Comparison of ENCODE assay signal across 29 cellular contexts in the genomic region with DNA sequence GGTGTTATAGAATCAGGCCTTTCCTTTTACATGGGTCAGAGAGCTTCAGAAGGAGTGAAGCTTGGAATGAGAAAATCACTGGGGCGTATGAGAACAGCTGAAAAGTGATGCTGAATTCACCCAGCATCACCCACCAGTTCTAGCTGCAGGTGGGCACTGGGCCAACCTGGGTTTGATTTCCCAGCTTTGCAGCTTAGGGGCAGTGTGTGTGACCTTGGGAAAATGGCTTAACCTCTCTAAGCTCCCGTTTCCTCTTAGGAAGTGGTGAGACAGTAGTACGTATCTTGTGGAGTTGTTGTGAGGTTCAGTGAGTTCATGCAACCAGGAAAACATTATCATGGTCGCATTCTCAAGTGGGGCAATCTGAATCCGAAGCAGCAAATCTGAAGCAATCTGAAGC. TPM values are rescaled to one million over a fixed set of nuclear protein-coding genes. Genes with fewer than 3 reads are reported as not detected.
"Had no signal": no experiment of that assay in that cellular context is flagged by ENCODE, and none has a peak within 500 bp of the region (broad histone marks: within the 10 kb centered on the region; RNA-seq: fewer than 3 reads in every experiment).

No MANE protein-coding gene starts in this region.

- H3K4me3 Mint-ChIP-seq: memory B cell; naive thymus-derived CD4-positive, alpha-beta T cell; T-helper 1 cell treated with Interleukin-12 subunit alpha and Interleukin-12 subunit beta and Interleukin-4 antibody, amounts not matched to agents 30 μg/mL and 1 μg/mL, for 36 hours had no signal

- H3K27ac Mint-ChIP-seq: memory B cell; T-helper 1 cell treated with Interleukin-12 subunit alpha and Interleukin-12 subunit beta and Interleukin-4 antibody, amounts not matched to agents 30 μg/mL and 1 μg/mL, for 36 hours had no signal

- H3K27me3 Mint-ChIP-seq: memory B cell; naive thymus-derived CD4-positive, alpha-beta T cell had no signal

- H3K27ac ChIP-seq: brain microvascular endothelial cell, esophagus muscularis mucosa, pancreas, prostate gland, right atrium auricular region, suprapubic skin, tibial artery, WERI-Rb-1 had no signal

- H3K9me3 Mint-ChIP-seq: memory B cell; naive thymus-derived CD4-positive, alpha-beta T cell; T-helper 1 cell treated with Interleukin-12 subunit alpha and Interleukin-12 subunit beta and Interleukin-4 antibody, amounts not matched to agents 30 μg/mL and 1 μg/mL, for 36 hours had no signal

- H3K4me1 ChIP-seq: pancreas, prostate gland had no signal

- DNase-seq: activated CD4-positive, alpha-beta T cell treated with anti-CD3 and anti-CD28 coated beads for 48 hours; activated CD4-positive, alpha-beta T cell treated with anti-CD3 and anti-CD28 coated beads, Interleukin-2, amount 50 U/mL, for 48 hours; activated CD8-positive, alpha-beta memory T cell treated with anti-CD3 and anti-CD28 coated beads for 24 hours; activated gamma-delta T cell treated with Interleukin-2 at 50 U/mL for 16 hours; activated naive CD4-positive, alpha-beta T cell treated with anti-CD3 and anti-CD28 coated beads, Interleukin-2, amount 50 U/mL, for 16 hours; amniotic stem cell; brain microvascular endothelial cell; foreskin melanocyte; midbrain; naive thymus-derived CD4-positive, alpha-beta T cell; nucleus accumbens; pancreas; stimulated activated CD4-positive, alpha-beta T cell treated with anti-CD3 and anti-CD28 coated beads, Interleukin-15, amount 100 ng/mL, for 24 hours; stimulated activated CD4-positive, alpha-beta T cell treated with anti-CD3 and anti-CD28 coated beads, Interleukin-2, amount 100 ng/mL, for 24 hours; stimulated activated naive CD4-positive, alpha-beta T cell; T-helper 9 cell; tibial artery; WERI-Rb-1 had no signal

- H3K9me3 ChIP-seq: esophagus muscularis mucosa, pancreas, prostate gland, right atrium auricular region, suprapubic skin, tibial artery had no signal

- H3K36me3 Mint-ChIP-seq: memory B cell; naive thymus-derived CD4-positive, alpha-beta T cell had no signal

- H3K27me3 ChIP-seq: brain microvascular endothelial cell, esophagus muscularis mucosa, pancreas, right atrium auricular region, suprapubic skin had no signal

- H3K36me3 ChIP-seq: brain microvascular endothelial cell, pancreas, prostate gland, suprapubic skin, tibial artery, WERI-Rb-1 had no signal

- H3K4me2 ChIP-seq: smooth muscle cell had no signal

- FAIRE-seq: astrocyte, islet of Langerhans, pancreas had no signal

- H3K4me3 ChIP-seq: coronary artery, esophagus muscularis mucosa, pancreas, prostate gland, right atrium auricular region, smooth muscle cell, suprapubic skin, tibial artery had no signal

RNA-seq across cellular contexts. Expression of a gene that starts 10.6 kb away (rescaled TPM):
- total RNA-seq: smooth muscle cell had no signal
- polyA plus RNA-seq: neural cell had no signal
